11 cellular contexts compared by ENCODE assay signal in genomic region chr13:90954605-90955004, GRCh38.
"Had no signal": no experiment of that assay in that cellular context is flagged by ENCODE, and none has a peak within 500 bp of the region (broad histone marks: within the 10 kb centered on the region; RNA-seq: fewer than 3 reads in every experiment).

No MANE protein-coding gene starts in this region.

- H3K9me3 ChIP-seq: HAP-1 had no signal

- DNase-seq: GM23248, GOT3, H7, H9, HCEC 1CT, HFFc6 had no signal

- H3K9ac ChIP-seq: GM23248 had no signal

- ATAC-seq: GM23338, HCT116 had no signal

- H3K36me3 ChIP-seq: HAP-1 had no signal

- H3K27ac ChIP-seq: GM23248 had no signal

- H3K4me3 ChIP-seq: GM23248, GM23338, HAP-1 had no signal

- FAIRE-seq: H1, H54 had no signal

- H2AFZ ChIP-seq: GM23248, GM23338 had no signal

- H3K4me2 ChIP-seq: GM23338 had no signal
